In genomic region chr10:5546891-5547683, GRCh38 we compare ENCODE assay signal across 10 cellular contexts. TPM values are rescaled to one million over a fixed set of nuclear protein-coding genes. Genes with fewer than 3 reads are reported as not detected.
A peak's percentile ranks its signal among the peaks of the same experiment; 100 is the strongest.
DNase-seq lines count a peak whose midpoint lies in the region; ATAC-seq, FAIRE-seq and TF ChIP-seq lines count a peak whose summit lies in the region.
"Had no signal": no experiment of that assay in that cellular context is flagged by ENCODE, and none has a peak within 500 bp of the region (broad histone marks: within the 10 kb centered on the region; RNA-seq: fewer than 3 reads in every experiment).

No MANE protein-coding gene starts in this region.

- H3K27ac ChIP-seq in RWPE1, result peak overlapping the region; percentile 96
- H3K27ac ChIP-seq in fibroblast of lung (ENCODE audit: insufficient read depth, low read length), result peak overlapping the region; percentile 82
- peak overlapping the region; percentile 80 for H3K27ac ChIP-seq in rectal smooth muscle tissue (ENCODE audit: low read depth, low read length)

- no peaks in the 10 kb centered on the region for H4K20me1 ChIP-seq in fibroblast of lung (ENCODE audit: control insufficient read depth, extremely low read depth, insufficient read depth, low read length)

- POLR2A ChIA-PET in RWPE1 (lab: Yijun Ruan, JAX; ENCODE audit: low non-redundant PET), result interaction anchor here (0.8 to 2.1 kb wide), 2 partner anchors 19 to 22 kb away, joined by 3 to 8 read pairs; partner anchors contain the start of gene CALML3

- TF ChIP-seq CTCF in RWPE1 (conservative IDR thresholded peaks at IDR 0.05; ENCODE audit: low read depth) (no peak), fibroblast of lung (conservative IDR thresholded peaks at IDR 0.05 in 1 of 2, IDR thresholded peaks at IDR 0.05 in 1 of 2; ENCODE audit: low read depth in 1 of 2, low read length in 2 of 2) (no peak)

- DNase-seq in EL (peak; percentile 81), RWPE1 (ENCODE audit: low spot score) (peak; percentile 88), fibroblast of lung (ENCODE audit: low read depth in 2 of 2) (peak in 1 of 2 donors; percentile 68), frontal cortex (ENCODE audit: low spot score in 2 of 2) (no peak), NOMO-1 (lab: John Stamatoyannopoulos, UW; ENCODE audit: unreplicated experiment in 2 of 2) (no peak), midbrain (lab: John Stamatoyannopoulos, UW) (no peak)
- DNase-seq: activated naive CD8-positive, alpha-beta T cell treated with anti-CD3 and anti-CD28 coated beads for 36 hours had no signal

- CTCF ChIA-PET in RWPE1 (lab: Yijun Ruan, JAX), result interaction anchor here (1.0 kb wide), 1 partner anchor 83 kb away, joined by 3 read pairs; no protein-coding TSS in a partner anchor

- H3K4me1 ChIP-seq in fibroblast of lung (ENCODE audit: control insufficient read depth, extremely low read depth, insufficient read depth, low read length) (peaks cover 30% of the 10 kb centered on the region), rectal smooth muscle tissue (ENCODE audit: control insufficient read depth, insufficient read depth, low read length) (peaks cover 11% of the 10 kb centered on the region)

- H3K79me2 ChIP-seq in fibroblast of lung (ENCODE audit: control insufficient read depth, insufficient read depth, low read length), result no peaks in the 10 kb centered on the region

- FAIRE-seq in frontal cortex (lab: Jason Lieb, UNC), result no peak

- H3K4me3 ChIP-seq in fibroblast of lung (replicated peaks in 1 of 4; ENCODE audit: control extremely low read depth in 1 of 4, insufficient read depth in 1 of 4, low read depth in 3 of 4, low read length in 4 of 4) (peak overlapping the region in 1 of 4 experiments; percentile 25), rectal smooth muscle tissue (ENCODE audit: low read length) (peak overlapping the region; percentile 44)

- no peak for ATAC-seq in GM21515 (IDR thresholded peaks at IDR 0.05; ENCODE audit: unreplicated experiment)

- H2AFZ ChIP-seq in fibroblast of lung (ENCODE audit: low read length), result peak overlapping the region; percentile 67

- no peaks in the 10 kb centered on the region for H3K9me3 ChIP-seq in fibroblast of lung (ENCODE audit: control insufficient read depth, insufficient read depth, low read depth, low read length)

- H3K4me2 ChIP-seq in fibroblast of lung (ENCODE audit: extremely low read depth, insufficient read depth, low read length), result no peak overlapping the region

- H3K36me3 ChIP-seq in fibroblast of lung (ENCODE audit: control insufficient read depth, insufficient read depth, low read length) (no peaks in the 10 kb centered on the region), rectal smooth muscle tissue (ENCODE audit: control insufficient read depth, insufficient read depth, low read length) (no peaks in the 10 kb centered on the region)

- no peaks in the 10 kb centered on the region for H3K27me3 ChIP-seq in fibroblast of lung (ENCODE audit: control insufficient read depth, insufficient read depth, low read length)
- H3K27me3 ChIP-seq in rectal smooth muscle tissue (ENCODE audit: control insufficient read depth, insufficient read depth, low read length), result no peaks in the 10 kb centered on the region

- no peak overlapping the region for H3K9ac ChIP-seq in fibroblast of lung (ENCODE audit: insufficient read depth, low read length)
- H3K9ac ChIP-seq in rectal smooth muscle tissue (ENCODE audit: low read length), result peak overlapping the region; percentile 69

RNA-seq across cellular contexts. Expression of gene CALML3, which starts 22.3 kb away (rescaled TPM):
- not detected in 2 replicates for total RNA-seq in fibroblast of lung
- polyA plus RNA-seq in fibroblast of lung, result not detected in 2 replicates
- not detected in 2 replicates for polyA plus RNA-seq in fibroblast of lung (2012)
- polyA minus RNA-seq in fibroblast of lung (ENCODE audit: low replicate concordance), result not detected in 2 replicates
- total RNA-seq in frontal cortex, result under 0.01 TPM
- total RNA-seq: activated naive CD8-positive, alpha-beta T cell treated with anti-CD3 and anti-CD28 coated beads for 36 hours had no signal

RNA-seq across cellular contexts. Expression of gene CALML5, which starts 47.7 kb away (rescaled TPM):
- total RNA-seq in fibroblast of lung (not detected in 2 replicates), frontal cortex (not detected)
- not detected in 2 replicates for polyA plus RNA-seq in fibroblast of lung
- polyA plus RNA-seq in fibroblast of lung (2012), result not detected in 2 replicates
- not detected in 2 replicates for polyA minus RNA-seq in fibroblast of lung (ENCODE audit: low replicate concordance)
- total RNA-seq: activated naive CD8-positive, alpha-beta T cell treated with anti-CD3 and anti-CD28 coated beads for 36 hours; mesothelial cell of epicardium had no signal

Comparison
In these comparisons a context has a peak if more than half of its experiments do, and no peak if none do; other contexts are left out.
1. DNase-seq: peak in EL (single experiment) and RWPE1 (single experiment); none in frontal cortex (0 of 2), NOMO-1 (0 of 2) and midbrain (single experiment).
2. Peak in every context shown above with its lines, with median percentiles within 50 percentile points of each other: H3K27ac ChIP-seq.